ENCODE assay signal across 8 cellular contexts in genomic region chr2:170771049-170771937, GRCh38. TPM values are rescaled to one million over a fixed set of nuclear protein-coding genes. Genes with fewer than 3 reads are reported as not detected.
A peak's percentile ranks its signal among the peaks of the same experiment; 100 is the strongest.
DNase-seq lines count a peak whose midpoint lies in the region; ATAC-seq and TF ChIP-seq lines count a peak whose summit lies in the region.

No MANE protein-coding gene starts in this region.

- peak overlapping the region; percentile 76 for H3K4me3 Mint-ChIP-seq in activated naive CD8-positive, alpha-beta T cell treated with anti-CD3 and anti-CD28 coated beads, Interleukin-2, amount 10 ng/mL, durations not matched to agents 7 days and 5 days

- no peaks in the 10 kb centered on the region for H3K27me3 ChIP-seq in hepatocyte
- peaks cover 25% of the 10 kb centered on the region for H3K27me3 ChIP-seq in skeletal muscle satellite cell (ENCODE audit: control insufficient read depth, insufficient read depth, low read length)

- H4K20me1 ChIP-seq in hepatocyte (ENCODE audit: insufficient read depth, poor library complexity, severe bottlenecking), result no peaks in the 10 kb centered on the region

- peaks cover 12% of the 10 kb centered on the region for H3K4me1 Mint-ChIP-seq in activated naive CD8-positive, alpha-beta T cell treated with anti-CD3 and anti-CD28 coated beads, Interleukin-2, amount 10 ng/mL, durations not matched to agents 7 days and 5 days

- H2AFZ ChIP-seq in hepatocyte, result peak overlapping the region; percentile 89

- H3K4me2 ChIP-seq in hepatocyte, result peak overlapping the region; percentile 88
- H3K4me2 ChIP-seq in skeletal muscle satellite cell (ENCODE audit: low read length), result peak overlapping the region; percentile 97

- H3K4me3 ChIP-seq in hepatocyte (peak overlapping the region; percentile 81), skeletal muscle satellite cell (ENCODE audit: low read length) (peak overlapping the region; percentile 80)

- H3K36me3 Mint-ChIP-seq in activated naive CD8-positive, alpha-beta T cell treated with anti-CD3 and anti-CD28 coated beads, Interleukin-2, amount 10 ng/mL, durations not matched to agents 7 days and 5 days, result no peaks in the 10 kb centered on the region

- peak overlapping the region; percentile 82 for H3K27ac ChIP-seq in hepatocyte

- H3K27me3 Mint-ChIP-seq in activated naive CD8-positive, alpha-beta T cell treated with anti-CD3 and anti-CD28 coated beads, Interleukin-2, amount 10 ng/mL, durations not matched to agents 7 days and 5 days, result peaks cover 35% of the 10 kb centered on the region

- H3K79me2 ChIP-seq in hepatocyte, result no peaks in the 10 kb centered on the region

- H3K9me3 Mint-ChIP-seq in activated naive CD8-positive, alpha-beta T cell treated with anti-CD3 and anti-CD28 coated beads, Interleukin-2, amount 10 ng/mL, durations not matched to agents 7 days and 5 days, result no peaks in the 10 kb centered on the region

- ATAC-seq in activated CD4-positive, CD25-positive, alpha-beta regulatory T cell treated with anti-CD3 and anti-CD28 coated beads, Interleukin-2, amount 50 U/mL, for 24 hours, result peak; percentile 34 to 36
- ATAC-seq in HG02678 (IDR thresholded peaks at IDR 0.05; ENCODE audit: unreplicated experiment), result peak; percentile 36
- ATAC-seq in activated naive CD8-positive, alpha-beta T cell treated with anti-CD3 and anti-CD28 coated beads, Interleukin-2, amount 10 ng/mL, durations not matched to agents 7 days and 5 days (ENCODE audit: low read depth), result peak; percentile 65

- peak overlapping the region; percentile 59 for H3K9ac ChIP-seq in skeletal muscle satellite cell (ENCODE audit: low read depth, low read length)

- 5% methylated on average over 30 of the region's 51 CpGs for WGBS in hepatocyte (ENCODE audit: low lambda C conversion rate, missing lambda C conversion rate)

- no peak for TF ChIP-seq CTCF in hepatocyte (IDR thresholded peaks at IDR 0.05; ENCODE audit: poor library complexity)

- no peaks in the 10 kb centered on the region for H3K9me2 ChIP-seq in hepatocyte (replicated peaks; ENCODE audit: insufficient read depth)

- H3K9me3 ChIP-seq in hepatocyte (ENCODE audit: low read depth) (no peaks in the 10 kb centered on the region), skeletal muscle satellite cell (replicated peaks; ENCODE audit: low read length) (no peaks in the 10 kb centered on the region)

- POLR2A ChIA-PET in activated naive CD8-positive, alpha-beta T cell treated with anti-CD3 and anti-CD28 coated beads, Interleukin-2, amount 10 ng/mL, durations not matched to agents 7 days and 5 days (lab: Charles Lee), result no interaction called here

- H3K36me3 ChIP-seq in hepatocyte (replicated peaks; ENCODE audit: insufficient read depth, low read depth) (no peaks in the 10 kb centered on the region), skeletal muscle satellite cell (ENCODE audit: insufficient read depth, low read length) (no peaks in the 10 kb centered on the region)

- H3K27ac Mint-ChIP-seq in activated naive CD8-positive, alpha-beta T cell treated with anti-CD3 and anti-CD28 coated beads, Interleukin-2, amount 10 ng/mL, durations not matched to agents 7 days and 5 days, result peak overlapping the region; percentile 9

- no peak for DNase-seq in activated CD4-positive, CD25-positive, alpha-beta regulatory T cell (lab: John Stamatoyannopoulos, UW)
- DNase-seq in NCI-H526 (lab: John Stamatoyannopoulos, UW) (peak; percentile 52 to 93), hepatocyte (ENCODE audit: low spot score) (no peak)
- DNase-seq in activated naive CD8-positive, alpha-beta T cell treated with anti-CD3 and anti-CD28 coated beads, Interleukin-2, amount 10 ng/mL, durations not matched to agents 7 days and 5 days, result peak; percentile 81
- DNase-seq in activated effector memory CD4-positive, alpha-beta T cell treated with Interleukin-2 at 50 U/mL for 16 hours, result no peak

- H3K4me1 ChIP-seq in hepatocyte (ENCODE audit: insufficient read depth) (peaks cover 3% of the 10 kb centered on the region), skeletal muscle satellite cell (ENCODE audit: control insufficient read depth, insufficient read depth, low read length) (peaks cover 7% of the 10 kb centered on the region)

RNA-seq across cellular contexts. Expression of gene ERICH2, which starts 1.1 kb away (rescaled TPM):
- total RNA-seq in activated naive CD8-positive, alpha-beta T cell treated with anti-CD3 and anti-CD28 coated beads, Interleukin-2, amount 10 ng/mL, durations not matched to agents 7 days and 5 days, result not detected
- total RNA-seq in hepatocyte, result 0.52 TPM in 1 of 2 replicates, not detected in the other
- 1.9 and 3.1 TPM in 2 replicates for polyA plus RNA-seq in hepatocyte
- not detected in 2 replicates for total RNA-seq in skeletal muscle satellite cell (2012; rRNA removed)

RNA-seq across cellular contexts. Expression of gene GAD1, which starts 45.4 kb away (rescaled TPM):
- total RNA-seq in activated naive CD8-positive, alpha-beta T cell treated with anti-CD3 and anti-CD28 coated beads, Interleukin-2, amount 10 ng/mL, durations not matched to agents 7 days and 5 days, result 1 to 10 TPM; 1.6 to 1.9 TPM
- 0.08 and 0.50 TPM in 2 replicates for total RNA-seq in hepatocyte
- 1.1 TPM in 1 of 2 replicates, not detected in the other for polyA plus RNA-seq in hepatocyte
- total RNA-seq in skeletal muscle satellite cell (2012; rRNA removed), result not detected in 2 replicates

RNA-seq across cellular contexts. Expression of gene SP5, which starts 56.2 kb away (rescaled TPM):
- total RNA-seq in activated naive CD8-positive, alpha-beta T cell treated with anti-CD3 and anti-CD28 coated beads, Interleukin-2, amount 10 ng/mL, durations not matched to agents 7 days and 5 days, result not detected
- total RNA-seq in hepatocyte, result 1.0 and 1.9 TPM in 2 replicates
- 1.8 and 2.4 TPM in 2 replicates for polyA plus RNA-seq in hepatocyte
- not detected in 2 replicates for total RNA-seq in skeletal muscle satellite cell (2012; rRNA removed)

Comparison
In these comparisons a context has a peak if more than half of its experiments do, and no peak if none do; other contexts are left out.
1. DNase-seq: peak in NCI-H526 (2 of 2) and activated naive CD8-positive, alpha-beta T cell treated with anti-CD3 and anti-CD28 coated beads, Interleukin-2, amount 10 ng/mL, durations not matched to agents 7 days and 5 days (single experiment); none in activated CD4-positive, CD25-positive, alpha-beta regulatory T cell (0 of 4), hepatocyte (single experiment) and activated effector memory CD4-positive, alpha-beta T cell treated with Interleukin-2 at 50 U/mL for 16 hours (single experiment).
2. Peak in every context shown above with its lines, with median percentiles within 50 percentile points of each other: ATAC-seq.